22 cellular contexts compared by ENCODE assay signal in genomic region chr10:121803611-121804010, GRCh38.
"Had no signal": no experiment of that assay in that cellular context is flagged by ENCODE, and none has a peak within 500 bp of the region (broad histone marks: within the 10 kb centered on the region; RNA-seq: fewer than 3 reads in every experiment).

No MANE protein-coding gene starts in this region.

- H3K4me3 ChIP-seq: MG63, SJSA1, SK-N-MC had no signal

- H3K4me1 ChIP-seq: SJSA1 had no signal

- FAIRE-seq: HepG2, RCC 7860 had no signal

- H3K36me3 ChIP-seq: MG63, SJSA1 had no signal

- H3K27ac ChIP-seq: SJSA1, SK-N-MC had no signal

- ATAC-seq: HepG2 had no signal

- H3K9me3 ChIP-seq: MG63, SJSA1 had no signal

- DNase-seq: IMR-90, Karpas-422, KG1, MG63, NCI-H1092, NCI-H1105 treated with DMSO at 0.1 percent for 48 hours, NCI-H1417 treated with DMSO at 0.1 percent for 48 hours, NCI-H146, NCI-H1694 treated with DMSO at 0.1 percent for 48 hours, NCI-H1930, NCI-H2081, NCI-H2107, NCI-H524, NCI-H526 treated with DMSO at 0.1 percent for 48 hours, NCI-H774, Right ventricle myocardium superior, RPMI8226, SIG-M5 had no signal

- H3K27me3 ChIP-seq: MG63, SJSA1 had no signal
